ENCODE assay signal across 30 cellular contexts in the genomic region with DNA sequence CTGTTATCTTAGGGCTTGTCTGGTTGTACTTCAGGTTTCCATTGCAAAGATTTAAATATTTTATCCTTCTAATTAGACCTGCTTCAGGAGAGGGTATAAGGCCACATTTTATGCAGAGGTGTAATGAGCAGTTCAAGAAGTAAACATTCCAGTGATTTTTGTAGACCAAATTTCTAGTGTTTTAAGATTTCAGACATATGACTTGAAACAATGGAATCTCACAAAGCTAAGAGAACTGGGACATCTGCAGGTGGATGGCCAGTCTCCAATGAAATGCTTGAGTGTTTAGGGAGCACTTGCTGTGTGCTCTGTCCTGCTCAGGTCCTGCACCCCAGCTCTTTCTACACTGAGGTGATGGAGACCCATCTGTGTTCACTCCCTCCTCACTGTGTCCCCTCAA.
"Had no signal": no experiment of that assay in that cellular context is flagged by ENCODE, and none has a peak within 500 bp of the region (broad histone marks: within the 10 kb centered on the region; RNA-seq: fewer than 3 reads in every experiment).

No MANE protein-coding gene starts in this region.

- H3K4me1 ChIP-seq: adrenal gland, breast epithelium, foreskin keratinocyte, gastrocnemius medialis had no signal

- H3K4me3 ChIP-seq: adrenal gland, breast epithelium, cardiac muscle cell, esophagus muscularis mucosa, gastrocnemius medialis, heart right ventricle, hepatocyte had no signal

- H3K27me3 ChIP-seq: adrenal gland, breast epithelium, cardiac muscle cell, esophagus muscularis mucosa, hepatocyte had no signal

- DNase-seq: activated CD4-positive, alpha-beta memory T cell treated with anti-CD3 and anti-CD28 coated beads for 36 hours; activated CD4-positive, alpha-beta T cell treated with anti-CD3 and anti-CD28 coated beads for 36 hours; activated CD4-positive, alpha-beta T cell treated with anti-CD3 and anti-CD28 coated beads, Interleukin-2, amount 10 ng/mL, durations not matched to agents 24 days and 14 days; activated CD4-positive, CD25-positive, alpha-beta regulatory T cell; activated CD4-positive, CD25-positive, alpha-beta regulatory T cell treated with anti-CD3 and anti-CD28 coated beads, Interleukin-2, amount 50 U/mL, for 72 hours; activated CD8-positive, alpha-beta memory T cell treated with anti-CD3 and anti-CD28 coated beads, Interleukin-2, amount 10 ng/mL, durations not matched to agents 7 days and 5 days; activated CD8-positive, alpha-beta memory T cell treated with anti-CD3 and anti-CD28 coated beads, Interleukin-2, amount 50 U/mL, for 4 hours; activated CD8-positive, alpha-beta T cell treated with anti-CD3 and anti-CD28 coated beads, Interleukin-2, amount 10 ng/mL, durations not matched to agents 7 days and 5 days; activated effector memory CD4-positive, alpha-beta T cell treated with anti-CD3 and anti-CD28 coated beads, Interleukin-2, amount 50 U/mL, for 16 hours; activated naive CD4-positive, alpha-beta T cell treated with anti-CD3 and anti-CD28 coated beads for 36 hours; activated naive CD8-positive, alpha-beta T cell treated with anti-CD3 and anti-CD28 coated beads for 36 hours; activated naive CD8-positive, alpha-beta T cell treated with anti-CD3 and anti-CD28 coated beads, Interleukin-2, amount 50 U/mL, for 24 hours; activated T-cell treated with anti-CD3 and anti-CD28 coated beads, Interleukin-2, amount 50 U/mL, for 1 hour; activated T-cell treated with anti-CD3 and anti-CD28 coated beads, Interleukin-2, amount 50 U/mL, for 48 hours; amygdala; aorta; cortex of kidney; dermis blood vessel endothelial cell; effector CD4-positive, alpha-beta T cell; effector memory CD8-positive, alpha-beta T cell; erythroblast; foreskin keratinocyte; gastrocnemius medialis; heart right ventricle; T-helper 2 cell had no signal

- H2AFZ ChIP-seq: hepatocyte had no signal

- H3K36me3 ChIP-seq: adrenal gland, breast epithelium, cardiac muscle cell, gastrocnemius medialis, heart right ventricle had no signal

- H3K9me3 ChIP-seq: adrenal gland, breast epithelium, gastrocnemius medialis had no signal

- H3K27ac ChIP-seq: adrenal gland, breast epithelium, cardiac muscle cell, esophagus muscularis mucosa, foreskin keratinocyte, gastrocnemius medialis, heart right ventricle, hepatocyte had no signal

- H3K4me2 ChIP-seq: hepatocyte had no signal

- ATAC-seq: activated CD4-positive, alpha-beta T cell treated with anti-CD3 and anti-CD28 coated beads for 36 hours; activated CD8-positive, alpha-beta memory T cell treated with anti-CD3 and anti-CD28 coated beads, Interleukin-2, amount 10 ng/mL, durations not matched to agents 7 days and 5 days; activated CD8-positive, alpha-beta T cell treated with anti-CD3 and anti-CD28 coated beads, Interleukin-2, amount 10 ng/mL, durations not matched to agents 7 days and 5 days; activated naive CD8-positive, alpha-beta T cell treated with anti-CD3 and anti-CD28 coated beads, Interleukin-2, amount 50 U/mL, for 24 hours; effector memory CD8-positive, alpha-beta T cell; foreskin keratinocyte; gastrocnemius medialis; heart right ventricle had no signal
